12 cellular contexts compared by ENCODE assay signal in the genomic region with DNA sequence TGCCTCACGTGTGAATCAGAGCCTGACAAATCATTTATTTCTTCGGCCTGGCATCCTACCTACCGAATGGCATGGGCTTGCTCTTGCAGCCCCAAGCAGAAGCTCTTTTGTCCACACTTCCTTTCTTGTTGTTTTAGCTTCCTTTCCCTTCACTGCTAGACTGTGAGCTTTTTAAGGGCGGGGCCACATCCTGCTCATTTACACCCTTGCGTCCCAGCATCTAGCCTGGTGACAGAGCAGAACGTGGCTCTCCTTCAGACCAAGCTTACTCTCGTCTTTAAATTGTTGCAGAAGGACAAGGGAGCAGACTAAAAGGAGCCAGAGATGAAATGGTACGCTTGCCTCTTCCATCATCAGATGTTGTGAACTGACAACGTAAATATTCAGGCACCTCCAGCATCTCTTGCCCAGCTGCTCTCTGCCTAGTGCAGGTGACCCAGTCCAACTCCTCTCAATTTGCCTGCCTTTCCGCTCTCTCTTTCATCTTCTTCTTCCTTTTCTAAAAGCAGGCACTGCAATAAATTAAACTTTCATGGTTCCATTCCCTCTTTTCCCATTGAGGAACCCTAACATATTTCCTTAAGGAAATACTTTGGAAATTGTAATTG.
DNase-seq lines count a peak whose midpoint lies in the region; ATAC-seq and TF ChIP-seq lines count a peak whose summit lies in the region.
"Had no signal": no experiment of that assay in that cellular context is flagged by ENCODE, and none has a peak within 500 bp of the region (broad histone marks: within the 10 kb centered on the region; RNA-seq: fewer than 3 reads in every experiment).

No MANE protein-coding gene starts in this region.

- peaks cover 0 to 3% (median 0%) of the 10 kb centered on the region in 8 donors for H3K9me3 Mint-ChIP-seq in CD4-positive, alpha-beta memory T cell
- H3K9me3 Mint-ChIP-seq in IgD-negative memory B cell (no peaks in the 10 kb centered on the region), memory B cell (no peaks in the 10 kb centered on the region)
- H3K9me3 Mint-ChIP-seq in activated T-cell treated with anti-CD3 and anti-CD28 coated beads, Interleukin-2, amount 50 U/mL, for 24 hours: no peaks in the 10 kb centered on the region

- in situ Hi-C loops in GM13977 (cut with MboI; ENCODE audit: low pct_unique_long_range_greater_than_20kb, low sequenced_read_pairs, unreplicated experiment): no loop called here

- H3K9me3 ChIP-seq in CD4-positive, alpha-beta memory T cell (ENCODE audit: control insufficient read depth in 1 of 2, low read length in 2 of 2): no peaks in the 10 kb centered on the region
- no peaks in the 10 kb centered on the region for H3K9me3 ChIP-seq in SK-N-SH

- H3K4me1 ChIP-seq in CD4-positive, alpha-beta memory T cell (ENCODE audit: insufficient read depth, low read length): peaks cover 87% of the 10 kb centered on the region
- peaks cover 4 to 15% of the 10 kb centered on the region in 2 experiments; a peak in 2 of 4 replicates for H3K4me1 ChIP-seq in SK-N-SH (ENCODE audit: control insufficient read depth in 1 of 2, insufficient read depth in 2 of 2, low read depth in 1 of 2, low read length in 1 of 2)

- H3K9me2 ChIP-seq in SK-N-SH: no peaks in the 10 kb centered on the region

- H3K27me3 ChIP-seq in CD4-positive, alpha-beta memory T cell (ENCODE audit: insufficient read depth, low read length): no peaks in the 10 kb centered on the region
- H3K27me3 ChIP-seq in SK-N-SH (ENCODE audit: insufficient read depth): no peaks in the 10 kb centered on the region
- H3K27me3 ChIP-seq: cardiac muscle cell had no signal

- peaks cover 3% of the 10 kb centered on the region for H3F3A ChIP-seq in SK-N-SH (replicated peaks; ENCODE audit: insufficient read depth)

- peak overlapping the region; percentile 73 to 89 (median 79) for H3K4me3 Mint-ChIP-seq in CD4-positive, alpha-beta memory T cell
- H3K4me3 Mint-ChIP-seq in IgD-negative memory B cell (peak overlapping the region; percentile 16 to 90 (median 51)), memory B cell (peak overlapping the region; percentile 72)
- H3K4me3 Mint-ChIP-seq in activated T-cell treated with anti-CD3 and anti-CD28 coated beads, Interleukin-2, amount 50 U/mL, for 24 hours: peak overlapping the region; percentile 20

- TF ChIP-seq CTCF in GM13977 (IDR thresholded peaks at IDR 0.05; ENCODE audit: extremely low read depth, insufficient read depth, missing control alignments) (no peak), SK-N-SH (IDR thresholded peaks at IDR 0.05) (no peak)

- peaks cover 64 to 78% (median 74%) of the 10 kb centered on the region in 4 donors for H3K4me1 Mint-ChIP-seq in CD4-positive, alpha-beta memory T cell
- H3K4me1 Mint-ChIP-seq in IgD-negative memory B cell (peaks cover 32 to 50% (median 44%) of the 10 kb centered on the region in 3 donors), memory B cell (peaks cover 43% of the 10 kb centered on the region)
- peaks cover 71% of the 10 kb centered on the region for H3K4me1 Mint-ChIP-seq in activated T-cell treated with anti-CD3 and anti-CD28 coated beads, Interleukin-2, amount 50 U/mL, for 24 hours (ENCODE audit: low read depth)

- TF ChIP-seq RAD21 in SK-N-SH (IDR thresholded peaks at IDR 0.05; ENCODE audit: low read length): no peak

- H3K27ac ChIP-seq in CD4-positive, alpha-beta memory T cell (ENCODE audit: low read depth, low read length): peak overlapping the region; percentile 10
- H3K27ac ChIP-seq in SK-N-SH (ENCODE audit: low read depth in 2 of 2, low read length in 1 of 2): no peak overlapping the region; a peak in 1 of 4 replicates
- H3K27ac ChIP-seq: cardiac muscle cell, RWPE1 had no signal

- DNase-seq in CD4-positive, alpha-beta memory T cell: peak; percentile 42 to 57 (median 51)
- DNase-seq in activated T-cell treated with anti-CD3 and anti-CD28 coated beads, Interleukin-2, amount 50 U/mL, for 24 hours: peak; percentile 54
- no peak for DNase-seq in memory B cell (ENCODE audit: low spot score in 2 of 2)
- DNase-seq in GM13977 (ENCODE audit: low spot score): no peak
- DNase-seq in SK-N-SH: no peak
- DNase-seq in NCI-H774 (lab: John Stamatoyannopoulos, UW): no peak
- DNase-seq: NCI-H2107, posterior cingulate gyrus had no signal

- no peak overlapping the region for H2AFZ ChIP-seq in SK-N-SH (ENCODE audit: low read depth)

- WGBS in SK-N-SH (ENCODE audit: low lambda C conversion rate): 79% methylated on average over 10 of the region's 10 CpGs

- POLR2A ChIA-PET in CD4-positive, alpha-beta memory T cell (lab: Charles Lee; ENCODE audit: partially characterized antibody): interaction anchor here (0.8 to 8.2 kb wide), 17 partner anchors 10 to 241 kb away, joined by 3 to 164 read pairs (median 4); a partner anchor contains a TSS
- POLR2A ChIA-PET in SK-N-SH (lab: Yijun Ruan, JAX): no interaction called here

- peaks cover 3 to 7% of the 10 kb centered on the region in 2 donors for H3K36me3 Mint-ChIP-seq in CD4-positive, alpha-beta memory T cell
- H3K36me3 Mint-ChIP-seq in IgD-negative memory B cell: no peaks in the 10 kb centered on the region
- no peaks in the 10 kb centered on the region for H3K36me3 Mint-ChIP-seq in activated T-cell treated with anti-CD3 and anti-CD28 coated beads, Interleukin-2, amount 50 U/mL, for 24 hours (ENCODE audit: low read depth)
- no peaks in the 10 kb centered on the region for H3K36me3 Mint-ChIP-seq in memory B cell

- no peak for TF ChIP-seq EP300 in SK-N-SH (IDR thresholded peaks at IDR 0.05; ENCODE audit: borderline replicate concordance in 1 of 2, low read depth in 1 of 2, low read length in 1 of 2)

- peak overlapping the region; percentile 79 to 95 (median 92) for H3K27ac Mint-ChIP-seq in CD4-positive, alpha-beta memory T cell
- H3K27ac Mint-ChIP-seq in IgD-negative memory B cell (peak overlapping the region in 1 of 3 donors; percentile 84), memory B cell (peak overlapping the region; percentile 60)
- H3K27ac Mint-ChIP-seq in activated T-cell treated with anti-CD3 and anti-CD28 coated beads, Interleukin-2, amount 50 U/mL, for 24 hours: peak overlapping the region; percentile 75

- no peaks in the 10 kb centered on the region for H3K36me3 ChIP-seq in CD4-positive, alpha-beta memory T cell (ENCODE audit: insufficient read depth, low read length)
- no peaks in the 10 kb centered on the region for H3K36me3 ChIP-seq in SK-N-SH (replicated peaks in 1 of 2; ENCODE audit: control insufficient read depth in 1 of 2, insufficient read depth in 2 of 2, low read length in 1 of 2)
- H3K36me3 ChIP-seq: cardiac muscle cell had no signal

- ATAC-seq in memory B cell (ENCODE audit: low read depth) (peak; percentile 78), GM21360 (IDR thresholded peaks at IDR 0.05; ENCODE audit: unreplicated experiment) (no peak)

- no peaks in the 10 kb centered on the region for H3K27me3 Mint-ChIP-seq in CD4-positive, alpha-beta memory T cell
- H3K27me3 Mint-ChIP-seq in IgD-negative memory B cell (no peaks in the 10 kb centered on the region), memory B cell (no peaks in the 10 kb centered on the region)
- no peaks in the 10 kb centered on the region for H3K27me3 Mint-ChIP-seq in activated T-cell treated with anti-CD3 and anti-CD28 coated beads, Interleukin-2, amount 50 U/mL, for 24 hours

- H3K79me2 ChIP-seq in SK-N-SH (ENCODE audit: insufficient read depth): no peaks in the 10 kb centered on the region

- H4K20me1 ChIP-seq in SK-N-SH (ENCODE audit: insufficient read depth): no peaks in the 10 kb centered on the region

- intact Hi-C loops in CD4-positive, alpha-beta memory T cell (cut with micrococcal nuclease): loop anchor here (2.0 kb wide), 1 partner anchor 26 kb away; no protein-coding TSS in a partner anchor

- H3K9ac ChIP-seq in SK-N-SH: no peak overlapping the region

- CTCF ChIA-PET in CD4-positive, alpha-beta memory T cell (lab: Charles Lee; ENCODE audit: partially characterized antibody): interaction anchor here (0.6 to 5.9 kb wide), 8 partner anchors 12 to 519 kb away, joined by 3 to 52 read pairs (median 4); a partner anchor contains a TSS
- CTCF ChIA-PET in SK-N-SH (lab: Yijun Ruan, JAX): interaction anchor here (0.8 to 1.5 kb wide), 3 partner anchors 10 to 801 kb away, joined by 3 to 5 read pairs (median 3); no protein-coding TSS in a partner anchor

- H3K4me3 ChIP-seq in CD4-positive, alpha-beta memory T cell (ENCODE audit: low read length in 2 of 2): peak overlapping the region; percentile 9 to 54
- no peak overlapping the region for H3K4me3 ChIP-seq in SK-N-SH (ENCODE audit: low read depth in 2 of 2, low read length in 1 of 2)
- H3K4me3 ChIP-seq: cardiac muscle cell had no signal

- no peak overlapping the region for H3K4me2 ChIP-seq in SK-N-SH

TF ChIP-seq in SK-N-SH, 30 proteins besides CTCF, POLR2A, EP300 and RAD21 (continues in another document):
- no peak for TF ChIP-seq NRF1 (IDR thresholded peaks at IDR 0.05; ENCODE audit: low read depth, low read length)
- TF ChIP-seq, protein P1, sequence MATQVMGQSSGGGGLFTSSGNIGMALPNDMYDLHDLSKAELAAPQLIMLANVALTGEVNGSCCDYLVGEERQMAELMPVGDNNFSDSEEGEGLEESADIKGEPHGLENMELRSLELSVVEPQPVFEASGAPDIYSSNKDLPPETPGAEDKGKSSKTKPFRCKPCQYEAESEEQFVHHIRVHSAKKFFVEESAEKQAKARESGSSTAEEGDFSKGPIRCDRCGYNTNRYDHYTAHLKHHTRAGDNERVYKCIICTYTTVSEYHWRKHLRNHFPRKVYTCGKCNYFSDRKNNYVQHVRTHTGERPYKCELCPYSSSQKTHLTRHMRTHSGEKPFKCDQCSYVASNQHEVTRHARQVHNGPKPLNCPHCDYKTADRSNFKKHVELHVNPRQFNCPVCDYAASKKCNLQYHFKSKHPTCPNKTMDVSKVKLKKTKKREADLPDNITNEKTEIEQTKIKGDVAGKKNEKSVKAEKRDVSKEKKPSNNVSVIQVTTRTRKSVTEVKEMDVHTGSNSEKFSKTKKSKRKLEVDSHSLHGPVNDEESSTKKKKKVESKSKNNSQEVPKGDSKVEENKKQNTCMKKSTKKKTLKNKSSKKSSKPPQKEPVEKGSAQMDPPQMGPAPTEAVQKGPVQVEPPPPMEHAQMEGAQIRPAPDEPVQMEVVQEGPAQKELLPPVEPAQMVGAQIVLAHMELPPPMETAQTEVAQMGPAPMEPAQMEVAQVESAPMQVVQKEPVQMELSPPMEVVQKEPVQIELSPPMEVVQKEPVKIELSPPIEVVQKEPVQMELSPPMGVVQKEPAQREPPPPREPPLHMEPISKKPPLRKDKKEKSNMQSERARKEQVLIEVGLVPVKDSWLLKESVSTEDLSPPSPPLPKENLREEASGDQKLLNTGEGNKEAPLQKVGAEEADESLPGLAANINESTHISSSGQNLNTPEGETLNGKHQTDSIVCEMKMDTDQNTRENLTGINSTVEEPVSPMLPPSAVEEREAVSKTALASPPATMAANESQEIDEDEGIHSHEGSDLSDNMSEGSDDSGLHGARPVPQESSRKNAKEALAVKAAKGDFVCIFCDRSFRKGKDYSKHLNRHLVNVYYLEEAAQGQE (IDR thresholded peaks at IDR 0.05; ENCODE audit: low read depth, low read length): no peak
- TF ChIP-seq JUND (IDR thresholded peaks at IDR 0.05): no peak
- no peak for TF ChIP-seq SMC3 (IDR thresholded peaks at IDR 0.05; ENCODE audit: low read depth, low read length)
- TF ChIP-seq TAF1 (IDR thresholded peaks at IDR 0.05; ENCODE audit: borderline replicate concordance, low read depth, low read length): no peak
- TF ChIP-seq SIN3A (IDR thresholded peaks at IDR 0.05; ENCODE audit: borderline replicate concordance, low read depth, low read length): no peak

Comparison
In these comparisons a context has a peak if more than half of its experiments do, and no peak if none do; other contexts are left out.
1. DNase-seq: peak in CD4-positive, alpha-beta memory T cell (5 of 5) and activated T-cell treated with anti-CD3 and anti-CD28 coated beads, Interleukin-2, amount 50 U/mL, for 24 hours (single experiment); none in memory B cell (0 of 2), GM13977 (single experiment), SK-N-SH (single experiment) and NCI-H774 (single experiment).
2. H3K4me3 ChIP-seq: peak in CD4-positive, alpha-beta memory T cell (2 of 2); none in SK-N-SH (0 of 2).
3. H3K4me3 Mint-ChIP-seq: peak in every context shown above with its lines; median percentile 79 in CD4-positive, alpha-beta memory T cell; 72 in memory B cell; 51 in IgD-negative memory B cell; 20 in activated T-cell treated with anti-CD3 and anti-CD28 coated beads, Interleukin-2, amount 50 U/mL, for 24 hours.